Comparison of ENCODE assay signal across 4 cellular contexts in the genomic region with DNA sequence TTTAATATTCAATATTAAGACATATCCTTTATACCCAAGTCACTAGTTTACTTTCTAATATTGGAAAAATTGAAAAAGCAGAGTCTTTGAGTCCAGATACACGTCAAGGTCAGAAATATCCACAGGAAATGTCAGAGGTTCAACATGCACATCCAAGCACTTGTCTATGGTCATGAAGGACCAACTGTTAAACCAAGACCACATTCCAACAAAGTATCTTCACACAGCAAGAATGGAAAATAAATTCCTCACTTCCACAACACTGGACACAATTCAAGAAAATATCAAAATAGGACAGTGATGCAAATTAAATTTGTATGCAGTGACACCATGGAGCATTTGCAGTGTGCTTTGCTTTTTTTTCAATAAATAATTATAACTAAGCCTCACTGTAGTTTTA.
"Had no signal": no experiment of that assay in that cellular context is flagged by ENCODE, and none has a peak within 500 bp of the region (broad histone marks: within the 10 kb centered on the region; RNA-seq: fewer than 3 reads in every experiment).

No MANE protein-coding gene starts in this region.

- DNase-seq: H9, HCEC 1CT, IMR-90 had no signal

- H3K4me2 ChIP-seq: GM23338 had no signal

- ATAC-seq: GM23338 had no signal

- H3K4me3 ChIP-seq: GM23338 had no signal
